Comparison of ENCODE assay signal across 18 cellular contexts in genomic region chr2:218298314-218298875, GRCh38. TPM values are rescaled to one million over a fixed set of nuclear protein-coding genes. Genes with fewer than 3 reads are reported as not detected.
DNase-seq lines count a peak whose midpoint lies in the region; ATAC-seq and TF ChIP-seq lines count a peak whose summit lies in the region.
"Had no signal": no experiment of that assay in that cellular context is flagged by ENCODE, and none has a peak within 500 bp of the region (broad histone marks: within the 10 kb centered on the region; RNA-seq: fewer than 3 reads in every experiment).

No MANE protein-coding gene starts in this region.

- no TSS peak for BruUV-seq in MCF 10A (replicated peaks; lab: Mats Ljungman, UMichigan)

- H3K4me1 Mint-ChIP-seq in MCF 10A (ENCODE audit: insufficient read depth, unreplicated experiment): peaks cover 29% of the 10 kb centered on the region

- no peaks in the 10 kb centered on the region for H3K27me3 ChIP-seq in osteoblast (ENCODE audit: insufficient read depth, low read length)

- no peaks in the 10 kb centered on the region for H3K36me3 ChIP-seq in osteoblast (ENCODE audit: insufficient read depth, low read length)
- no peaks in the 10 kb centered on the region for H3K36me3 ChIP-seq in urinary bladder (ENCODE audit: insufficient read depth)

- POLR2A ChIA-PET in MCF 10A (lab: Yijun Ruan, JAX): interaction anchor here (0.6 to 6.5 kb wide), 18 partner anchors 8 to 1046 kb away, joined by 3 to 71 read pairs (median 6); partner anchors contain the start of genes AAMP, CATIP, CTDSP1 and PNKD

- H3K4me1 ChIP-seq in osteoblast (ENCODE audit: insufficient read depth, low read length) (peaks cover 6% of the 10 kb centered on the region), urinary bladder (ENCODE audit: insufficient read depth) (no peaks in the 10 kb centered on the region)

- H3K79me2 ChIP-seq in osteoblast (ENCODE audit: insufficient read depth, low read length): no peaks in the 10 kb centered on the region

- H3K27ac Mint-ChIP-seq in MCF 10A (ENCODE audit: low read depth, unreplicated experiment): peak overlapping the region; percentile 94
- H3K27ac Mint-ChIP-seq: activated naive CD4-positive, alpha-beta T cell treated with anti-CD3 and anti-CD28 coated beads, Interleukin-2, amount 50 U/mL, for 24 hours; IgD-negative memory B cell had no signal

- WGBS in urinary bladder: 80% methylated on average over 6 of the region's 6 CpGs

- no peaks in the 10 kb centered on the region for H3K27me3 Mint-ChIP-seq in MCF 10A (ENCODE audit: insufficient read depth, unreplicated experiment)
- H3K27me3 Mint-ChIP-seq: activated naive CD4-positive, alpha-beta T cell treated with anti-CD3 and anti-CD28 coated beads, Interleukin-2, amount 50 U/mL, for 24 hours; CD4-positive, alpha-beta memory T cell; central memory CD8-positive, alpha-beta T cell; IgD-negative memory B cell had no signal

- DNase-seq in MCF 10A (ENCODE audit: unreplicated experiment): no peak
- DNase-seq in head of caudate nucleus: peak in 27 of 42 donors; percentile 18 to 75 (median 53)
- DNase-seq in osteoblast (ENCODE audit: insufficient read length, low spot score, missing footprints): peak; percentile 64
- no peak for DNase-seq in NCI-H128 (lab: John Stamatoyannopoulos, UW; ENCODE audit: unreplicated experiment)
- DNase-seq: activated CD4-positive, CD25-positive, alpha-beta regulatory T cell; activated CD8-positive, alpha-beta memory T cell treated with anti-CD3 and anti-CD28 coated beads, Interleukin-2, amount 50 U/mL, for 48 hours; CD4-positive, alpha-beta memory T cell; NCI-H1436; NCI-H524 had no signal

- H3K4me3 ChIP-seq in osteoblast (ENCODE audit: insufficient read depth, low read length) (no peak overlapping the region), urinary bladder (ENCODE audit: low read depth, low read length) (no peak overlapping the region)
- H3K4me3 ChIP-seq: lung had no signal

- peak overlapping the region; percentile 53 for H3K4me3 Mint-ChIP-seq in MCF 10A (ENCODE audit: unreplicated experiment)
- H3K4me3 Mint-ChIP-seq: activated naive CD4-positive, alpha-beta T cell treated with anti-CD3 and anti-CD28 coated beads, Interleukin-2, amount 50 U/mL, for 24 hours; CD4-positive, alpha-beta memory T cell; central memory CD8-positive, alpha-beta T cell had no signal

- TF ChIP-seq CTCF in MCF 10A (IDR thresholded peaks at IDR 0.05; ENCODE audit: unreplicated experiment) (no peak), osteoblast (IDR thresholded peaks at IDR 0.05; ENCODE audit: extremely low read depth, low read depth, low read length) (no peak)

- intact Hi-C loops in MCF 10A (cut with micrococcal nuclease) (no loop called here), head of caudate nucleus (cut with DNase I) (no loop called here)

- no peaks in the 10 kb centered on the region for H3K9me3 Mint-ChIP-seq in MCF 10A (ENCODE audit: unreplicated experiment)
- H3K9me3 Mint-ChIP-seq: activated naive CD4-positive, alpha-beta T cell treated with anti-CD3 and anti-CD28 coated beads, Interleukin-2, amount 50 U/mL, for 24 hours; CD4-positive, alpha-beta memory T cell; central memory CD8-positive, alpha-beta T cell; IgD-negative memory B cell had no signal

- no peak overlapping the region for H3K27ac ChIP-seq in osteoblast (ENCODE audit: low read depth, low read length)
- H3K27ac ChIP-seq in urinary bladder (ENCODE audit: low read depth): peak overlapping the region; percentile 71

- ATAC-seq in HG03442 (IDR thresholded peaks at IDR 0.05; ENCODE audit: unreplicated experiment) (no peak), HG02798 (IDR thresholded peaks at IDR 0.05; ENCODE audit: poor library complexity, unreplicated experiment) (no peak)
- ATAC-seq: Panc1 had no signal

- no peaks in the 10 kb centered on the region for H4K20me1 ChIP-seq in osteoblast (ENCODE audit: insufficient read depth, low read length)

- H3K9me3 ChIP-seq in osteoblast (ENCODE audit: low read depth, low read length): no peaks in the 10 kb centered on the region

- peak overlapping the region; percentile 7 for H3K4me2 ChIP-seq in osteoblast (ENCODE audit: insufficient read depth, low read length)

- H3K36me3 Mint-ChIP-seq in MCF 10A (ENCODE audit: insufficient read depth, unreplicated experiment): no peaks in the 10 kb centered on the region
- H3K36me3 Mint-ChIP-seq: activated naive CD4-positive, alpha-beta T cell treated with anti-CD3 and anti-CD28 coated beads, Interleukin-2, amount 50 U/mL, for 24 hours; CD4-positive, alpha-beta memory T cell; IgD-negative memory B cell had no signal

- H2AFZ ChIP-seq in osteoblast (ENCODE audit: low read length): peak overlapping the region; percentile 12

- CTCF ChIA-PET in MCF 10A (lab: Yijun Ruan, JAX): interaction anchor here (0.6 to 12.3 kb wide), 13 partner anchors 12 to 349 kb away, joined by 3 to 215 read pairs (median 5); partner anchors contain the start of genes AAMP, CATIP and PNKD

RNA-seq across cellular contexts. Expression of gene TMBIM1, which starts 6.1 kb away (rescaled TPM):
- total RNA-seq in MCF 10A (2022) (96.8 and 107 TPM in 2 replicates), osteoblast (155 and 187 TPM in 2 replicates), urinary bladder (127 TPM)
- 180 TPM for polyA plus RNA-seq in urinary bladder

RNA-seq across cellular contexts. Expression of gene PNKD, which starts 28.1 kb away (rescaled TPM):
- total RNA-seq in MCF 10A (2022): 13.0 and 23.1 TPM in 2 replicates
- total RNA-seq in osteoblast: 23.2 and 24.2 TPM in 2 replicates
- 24.6 TPM for total RNA-seq in urinary bladder
- 92.7 TPM for polyA plus RNA-seq in urinary bladder

RNA-seq across cellular contexts. Expression of gene AAMP, which starts 28.5 kb away (rescaled TPM):
- total RNA-seq in MCF 10A (2022): 95.7 and 98.7 TPM in 2 replicates
- total RNA-seq in osteoblast: 85.7 and 97.0 TPM in 2 replicates
- total RNA-seq in urinary bladder: 75.9 TPM
- 139 TPM for polyA plus RNA-seq in urinary bladder

RNA-seq across cellular contexts. Expression of gene GPBAR1, which starts 37.6 kb away (rescaled TPM):
- total RNA-seq in MCF 10A (2022): 0.16 TPM in 1 of 2 replicates, not detected in the other
- 0.36 TPM in 1 of 2 replicates, not detected in the other for total RNA-seq in osteoblast
- total RNA-seq in urinary bladder: 1.6 TPM
- 19.3 TPM for polyA plus RNA-seq in urinary bladder

RNA-seq across cellular contexts. Expression of gene CATIP, which starts 58.3 kb away (rescaled TPM):
- total RNA-seq in MCF 10A (2022) (not detected in 2 replicates), osteoblast (not detected in 2 replicates), urinary bladder (not detected)
- not detected for polyA plus RNA-seq in urinary bladder
- total RNA-seq: CD4-positive, alpha-beta memory T cell; epithelial cell of proximal tubule had no signal
- polyA plus RNA-seq: CD4-positive, alpha-beta memory T cell had no signal

Comparison
In these comparisons a context has a peak if more than half of its experiments do, and no peak if none do; other contexts are left out.
1. DNase-seq: peak in head of caudate nucleus (27 of 42) and osteoblast (single experiment); none in MCF 10A (single experiment) and NCI-H128 (single experiment).